1 cellular context compared by ENCODE assay signal in the genomic region with DNA sequence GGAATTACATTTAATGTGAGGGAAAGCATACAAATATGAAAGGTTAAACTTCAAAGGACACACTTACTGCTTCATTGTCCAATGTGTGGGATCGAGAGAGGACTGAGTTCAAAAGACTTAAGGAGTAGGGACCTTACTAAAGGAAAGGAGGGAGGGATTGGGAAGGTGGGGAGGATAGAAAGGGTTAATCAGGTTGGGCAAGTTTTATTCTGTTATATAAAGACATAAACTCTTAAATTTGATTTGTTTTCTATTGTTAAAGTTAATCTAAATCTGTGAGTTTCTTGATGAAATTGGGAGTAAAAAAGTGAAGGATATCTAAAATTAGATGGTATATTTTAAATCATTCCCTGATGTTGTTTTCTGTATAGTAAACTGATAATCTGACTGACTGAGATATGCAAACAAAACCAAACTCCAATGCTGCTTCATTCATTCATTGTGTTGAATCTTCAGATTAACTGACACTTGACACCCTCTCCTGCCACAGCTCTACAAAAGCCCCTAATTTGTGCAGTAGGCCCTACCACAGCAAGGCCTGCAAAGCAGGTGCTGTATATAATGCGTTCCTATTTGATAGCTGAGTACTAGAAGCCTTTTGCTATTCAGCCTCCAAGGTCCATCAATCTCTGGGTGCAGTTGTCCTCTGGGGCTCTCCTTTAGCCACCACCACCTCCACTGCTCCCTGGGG.
TF ChIP-seq lines count a peak whose summit lies in the region.

No MANE protein-coding gene starts in this region.

TF ChIP-seq in GM23338, 12 proteins besides CTCF, POLR2A, EP300 and RAD21 (continued from another document):
- TF ChIP-seq, protein P1, sequence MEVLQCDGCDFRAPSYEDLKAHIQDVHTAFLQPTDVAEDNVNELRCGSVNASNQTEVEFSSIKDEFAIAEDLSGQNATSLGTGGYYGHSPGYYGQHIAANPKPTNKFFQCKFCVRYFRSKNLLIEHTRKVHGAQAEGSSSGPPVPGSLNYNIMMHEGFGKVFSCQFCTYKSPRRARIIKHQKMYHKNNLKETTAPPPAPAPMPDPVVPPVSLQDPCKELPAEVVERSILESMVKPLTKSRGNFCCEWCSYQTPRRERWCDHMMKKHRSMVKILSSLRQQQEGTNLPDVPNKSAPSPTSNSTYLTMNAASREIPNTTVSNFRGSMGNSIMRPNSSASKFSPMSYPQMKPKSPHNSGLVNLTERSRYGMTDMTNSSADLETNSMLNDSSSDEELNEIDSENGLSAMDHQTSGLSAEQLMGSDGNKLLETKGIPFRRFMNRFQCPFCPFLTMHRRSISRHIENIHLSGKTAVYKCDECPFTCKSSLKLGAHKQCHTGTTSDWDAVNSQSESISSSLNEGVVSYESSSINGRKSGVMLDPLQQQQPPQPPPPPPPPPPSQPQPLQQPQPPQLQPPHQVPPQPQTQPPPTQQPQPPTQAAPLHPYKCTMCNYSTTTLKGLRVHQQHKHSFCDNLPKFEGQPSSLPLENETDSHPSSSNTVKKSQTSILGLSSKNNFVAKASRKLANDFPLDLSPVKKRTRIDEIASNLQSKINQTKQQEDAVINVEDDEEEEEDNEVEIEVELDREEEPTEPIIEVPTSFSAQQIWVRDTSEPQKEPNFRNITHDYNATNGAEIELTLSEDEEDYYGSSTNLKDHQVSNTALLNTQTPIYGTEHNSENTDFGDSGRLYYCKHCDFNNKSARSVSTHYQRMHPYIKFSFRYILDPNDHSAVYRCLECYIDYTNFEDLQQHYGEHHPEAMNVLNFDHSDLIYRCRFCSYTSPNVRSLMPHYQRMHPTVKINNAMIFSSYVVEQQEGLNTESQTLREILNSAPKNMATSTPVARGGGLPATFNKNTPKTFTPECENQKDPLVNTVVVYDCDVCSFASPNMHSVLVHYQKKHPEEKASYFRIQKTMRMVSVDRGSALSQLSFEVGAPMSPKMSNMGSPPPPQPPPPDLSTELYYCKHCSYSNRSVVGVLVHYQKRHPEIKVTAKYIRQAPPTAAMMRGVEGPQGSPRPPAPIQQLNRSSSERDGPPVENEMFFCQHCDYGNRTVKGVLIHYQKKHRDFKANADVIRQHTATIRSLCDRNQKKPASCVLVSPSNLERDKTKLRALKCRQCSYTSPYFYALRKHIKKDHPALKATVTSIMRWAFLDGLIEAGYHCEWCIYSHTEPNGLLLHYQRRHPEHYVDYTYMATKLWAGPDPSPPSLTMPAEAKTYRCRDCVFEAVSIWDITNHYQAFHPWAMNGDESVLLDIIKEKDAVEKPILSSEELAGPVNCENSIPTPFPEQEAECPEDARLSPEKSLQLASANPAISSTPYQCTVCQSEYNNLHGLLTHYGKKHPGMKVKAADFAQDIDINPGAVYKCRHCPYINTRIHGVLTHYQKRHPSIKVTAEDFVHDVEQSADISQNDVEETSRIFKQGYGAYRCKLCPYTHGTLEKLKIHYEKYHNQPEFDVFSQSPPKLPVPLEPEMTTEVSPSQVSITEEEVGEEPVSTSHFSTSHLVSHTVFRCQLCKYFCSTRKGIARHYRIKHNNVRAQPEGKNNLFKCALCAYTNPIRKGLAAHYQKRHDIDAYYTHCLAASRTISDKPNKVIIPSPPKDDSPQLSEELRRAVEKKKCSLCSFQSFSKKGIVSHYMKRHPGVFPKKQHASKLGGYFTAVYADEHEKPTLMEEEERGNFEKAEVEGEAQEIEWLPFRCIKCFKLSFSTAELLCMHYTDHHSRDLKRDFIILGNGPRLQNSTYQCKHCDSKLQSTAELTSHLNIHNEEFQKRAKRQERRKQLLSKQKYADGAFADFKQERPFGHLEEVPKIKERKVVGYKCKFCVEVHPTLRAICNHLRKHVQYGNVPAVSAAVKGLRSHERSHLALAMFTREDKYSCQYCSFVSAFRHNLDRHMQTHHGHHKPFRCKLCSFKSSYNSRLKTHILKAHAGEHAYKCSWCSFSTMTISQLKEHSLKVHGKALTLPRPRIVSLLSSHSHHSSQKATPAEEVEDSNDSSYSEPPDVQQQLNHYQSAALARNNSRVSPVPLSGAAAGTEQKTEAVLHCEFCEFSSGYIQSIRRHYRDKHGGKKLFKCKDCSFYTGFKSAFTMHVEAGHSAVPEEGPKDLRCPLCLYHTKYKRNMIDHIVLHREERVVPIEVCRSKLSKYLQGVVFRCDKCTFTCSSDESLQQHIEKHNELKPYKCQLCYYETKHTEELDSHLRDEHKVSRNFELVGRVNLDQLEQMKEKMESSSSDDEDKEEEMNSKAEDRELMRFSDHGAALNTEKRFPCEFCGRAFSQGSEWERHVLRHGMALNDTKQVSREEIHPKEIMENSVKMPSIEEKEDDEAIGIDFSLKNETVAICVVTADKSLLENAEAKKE (CRISPR knock-in tag; IDR thresholded peaks at IDR 0.05), result no peak
- TF ChIP-seq POLR2AphosphoS5 (IDR thresholded peaks at IDR 0.05; ENCODE audit: low read depth) (no peak), ZNF331 (CRISPR knock-in tag; IDR thresholded peaks at IDR 0.05; ENCODE audit: low read depth) (no peak), JUNB (IDR thresholded peaks at IDR 0.05; ENCODE audit: unreplicated experiment) (no peak), NANOG (IDR thresholded peaks at IDR 0.05; ENCODE audit: borderline replicate concordance) (no peak), ZNF114 (CRISPR knock-in tag; IDR thresholded peaks at IDR 0.05) (no peak)
